ENCODE assay signal across 1 cellular context in the genomic region with DNA sequence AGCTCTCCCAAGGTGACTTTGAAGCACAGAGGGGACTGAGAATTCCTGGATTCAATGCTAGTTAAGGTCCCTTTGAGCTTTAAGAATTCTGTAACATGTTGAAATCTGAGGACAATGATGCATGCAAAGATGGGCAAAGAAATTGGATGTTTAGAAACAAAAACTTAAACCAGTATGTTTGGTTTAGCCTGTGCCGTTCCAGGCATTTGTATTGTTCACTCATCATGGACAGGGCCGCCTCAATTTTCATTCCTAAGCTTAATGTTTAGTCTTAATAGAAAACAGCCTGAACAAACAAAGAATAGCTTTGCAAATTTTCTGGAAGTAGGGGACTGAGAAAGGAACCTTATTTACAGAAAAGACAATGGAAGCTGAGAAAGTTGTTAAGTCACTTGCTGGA.
TF ChIP-seq lines count a peak whose summit lies in the region.

No MANE protein-coding gene starts in this region.

TF ChIP-seq in SK-N-SH, 30 proteins besides CTCF, POLR2A, EP300 and RAD21 (continued from another document):
- TF ChIP-seq, protein P1, sequence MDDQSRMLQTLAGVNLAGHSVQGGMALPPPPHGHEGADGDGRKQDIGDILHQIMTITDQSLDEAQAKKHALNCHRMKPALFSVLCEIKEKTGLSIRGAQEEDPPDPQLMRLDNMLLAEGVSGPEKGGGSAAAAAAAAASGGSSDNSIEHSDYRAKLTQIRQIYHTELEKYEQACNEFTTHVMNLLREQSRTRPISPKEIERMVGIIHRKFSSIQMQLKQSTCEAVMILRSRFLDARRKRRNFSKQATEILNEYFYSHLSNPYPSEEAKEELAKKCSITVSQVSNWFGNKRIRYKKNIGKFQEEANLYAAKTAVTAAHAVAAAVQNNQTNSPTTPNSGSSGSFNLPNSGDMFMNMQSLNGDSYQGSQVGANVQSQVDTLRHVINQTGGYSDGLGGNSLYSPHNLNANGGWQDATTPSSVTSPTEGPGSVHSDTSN (IDR thresholded peaks at IDR 0.05): no peak
- TF ChIP-seq EZH2phosphoT487 (IDR thresholded peaks at IDR 0.05; ENCODE audit: borderline replicate concordance, low read depth) (no peak), TEAD4 (IDR thresholded peaks at IDR 0.05; ENCODE audit: borderline replicate concordance, insufficient read depth) (no peak), SIN3A (IDR thresholded peaks at IDR 0.05; ENCODE audit: borderline replicate concordance, low read depth, low read length) (no peak), YY1 (IDR thresholded peaks at IDR 0.05; ENCODE audit: low read depth) (no peak), MEF2A (IDR thresholded peaks at IDR 0.05; ENCODE audit: borderline replicate concordance, low read depth) (no peak), POLR2AphosphoS5 (IDR thresholded peaks at IDR 0.05; ENCODE audit: low read depth, low read length) (no peak), NFIC (IDR thresholded peaks at IDR 0.05; ENCODE audit: borderline replicate concordance) (no peak), CHD2 (IDR thresholded peaks at IDR 0.05; ENCODE audit: low read length, partially characterized antibody) (no peak), TCF12 (IDR thresholded peaks at IDR 0.05) (no peak), NRF1 (IDR thresholded peaks at IDR 0.05; ENCODE audit: low read depth, low read length) (no peak)
- TF ChIP-seq, protein P2, sequence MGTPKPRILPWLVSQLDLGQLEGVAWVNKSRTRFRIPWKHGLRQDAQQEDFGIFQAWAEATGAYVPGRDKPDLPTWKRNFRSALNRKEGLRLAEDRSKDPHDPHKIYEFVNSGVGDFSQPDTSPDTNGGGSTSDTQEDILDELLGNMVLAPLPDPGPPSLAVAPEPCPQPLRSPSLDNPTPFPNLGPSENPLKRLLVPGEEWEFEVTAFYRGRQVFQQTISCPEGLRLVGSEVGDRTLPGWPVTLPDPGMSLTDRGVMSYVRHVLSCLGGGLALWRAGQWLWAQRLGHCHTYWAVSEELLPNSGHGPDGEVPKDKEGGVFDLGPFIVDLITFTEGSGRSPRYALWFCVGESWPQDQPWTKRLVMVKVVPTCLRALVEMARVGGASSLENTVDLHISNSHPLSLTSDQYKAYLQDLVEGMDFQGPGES (IDR thresholded peaks at IDR 0.05; ENCODE audit: low read depth, low read length): no peak
- TF ChIP-seq, protein P3, sequence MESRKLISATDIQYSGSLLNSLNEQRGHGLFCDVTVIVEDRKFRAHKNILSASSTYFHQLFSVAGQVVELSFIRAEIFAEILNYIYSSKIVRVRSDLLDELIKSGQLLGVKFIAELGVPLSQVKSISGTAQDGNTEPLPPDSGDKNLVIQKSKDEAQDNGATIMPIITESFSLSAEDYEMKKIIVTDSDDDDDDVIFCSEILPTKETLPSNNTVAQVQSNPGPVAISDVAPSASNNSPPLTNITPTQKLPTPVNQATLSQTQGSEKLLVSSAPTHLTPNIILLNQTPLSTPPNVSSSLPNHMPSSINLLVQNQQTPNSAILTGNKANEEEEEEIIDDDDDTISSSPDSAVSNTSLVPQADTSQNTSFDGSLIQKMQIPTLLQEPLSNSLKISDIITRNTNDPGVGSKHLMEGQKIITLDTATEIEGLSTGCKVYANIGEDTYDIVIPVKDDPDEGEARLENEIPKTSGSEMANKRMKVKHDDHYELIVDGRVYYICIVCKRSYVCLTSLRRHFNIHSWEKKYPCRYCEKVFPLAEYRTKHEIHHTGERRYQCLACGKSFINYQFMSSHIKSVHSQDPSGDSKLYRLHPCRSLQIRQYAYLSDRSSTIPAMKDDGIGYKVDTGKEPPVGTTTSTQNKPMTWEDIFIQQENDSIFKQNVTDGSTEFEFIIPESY (IDR thresholded peaks at IDR 0.05; ENCODE audit: borderline replicate concordance, low read depth): no peak
